ENCODE assay signal across 25 cellular contexts in the genomic region with DNA sequence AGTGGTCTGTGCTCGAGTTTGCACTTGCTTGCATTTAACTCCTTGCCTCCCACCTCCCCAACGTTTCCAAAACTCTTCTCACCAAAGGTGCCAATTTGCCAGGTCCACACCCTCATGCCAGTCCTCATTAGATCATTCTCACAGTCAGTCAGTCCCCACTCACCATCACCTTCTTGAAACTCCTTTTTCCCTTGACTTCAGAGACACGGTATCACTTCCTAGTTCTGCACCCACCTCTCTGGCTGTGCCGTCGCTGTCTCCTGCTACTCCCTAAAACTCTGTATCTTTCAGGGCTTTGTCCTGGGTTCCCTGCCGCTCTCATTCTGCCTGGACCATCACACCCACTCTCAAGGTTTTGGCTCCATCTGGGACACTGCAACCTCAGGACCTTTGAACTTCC. TPM values are rescaled to one million over a fixed set of nuclear protein-coding genes. Genes with fewer than 3 reads are reported as not detected.
A peak's percentile ranks its signal among the peaks of the same experiment; 100 is the strongest.
DNase-seq lines count a peak whose midpoint lies in the region; ATAC-seq and TF ChIP-seq lines count a peak whose summit lies in the region.
"Had no signal": no experiment of that assay in that cellular context is flagged by ENCODE, and none has a peak within 500 bp of the region (broad histone marks: within the 10 kb centered on the region; RNA-seq: fewer than 3 reads in every experiment).

No MANE protein-coding gene starts in this region.

- no peak overlapping the region for H3K27ac Mint-ChIP-seq in glutamatergic neuron (ENCODE audit: unreplicated experiment)
- H3K27ac Mint-ChIP-seq in stimulated activated memory B cell treated with anti-CD40 and anti-IgM and Interleukin-4, amounts not matched to agents 10 μg/mL and 1 μg/mL and 100 μg/mL, for 72 hours, result no peak overlapping the region

- 67% methylated on average over 6 of the region's 6 CpGs for WGBS in SK-N-SH (ENCODE audit: low lambda C conversion rate)

- H3K9me3 ChIP-seq in PC-3 (ENCODE audit: low read length) (no peaks in the 10 kb centered on the region), SK-N-SH (no peaks in the 10 kb centered on the region)
- H3K9me3 ChIP-seq: body of pancreas, esophagus muscularis mucosa, gastrocnemius medialis, HAP-1, lower lobe of right lung, SJSA1, spleen, transverse colon had no signal

- POLR2A ChIA-PET in PC-3 (lab: Charles Lee; ENCODE audit: unreplicated experiment), result no interaction called here
- POLR2A ChIA-PET in SK-N-SH (lab: Yijun Ruan, JAX), result no interaction called here

- H3K4me1 ChIP-seq in PC-3 (ENCODE audit: insufficient read depth, low read length) (peaks cover 9% of the 10 kb centered on the region), SK-N-SH (ENCODE audit: control insufficient read depth in 1 of 2, insufficient read depth in 2 of 2, low read depth in 1 of 2, low read length in 1 of 2) (peaks cover 0 to 10% of the 10 kb centered on the region in 2 experiments; a peak in 1 of 4 replicates)

- H3K4me1 Mint-ChIP-seq in glutamatergic neuron (ENCODE audit: low read depth, unreplicated experiment), result peaks cover 10% of the 10 kb centered on the region
- peaks cover 20% of the 10 kb centered on the region for H3K4me1 Mint-ChIP-seq in stimulated activated memory B cell treated with anti-CD40 and anti-IgM and Interleukin-4, amounts not matched to agents 10 μg/mL and 1 μg/mL and 100 μg/mL, for 72 hours

- no peak overlapping the region for H3K4me2 ChIP-seq in PC-3 (ENCODE audit: low read length)
- no peak overlapping the region for H3K4me2 ChIP-seq in SK-N-SH

- TF ChIP-seq RAD21 in SK-N-SH (IDR thresholded peaks at IDR 0.05; ENCODE audit: low read length), result no peak

- no peak for ATAC-seq in PC-3
- peak; percentile 72 for ATAC-seq in stimulated activated memory B cell treated with anti-CD40 and anti-IgM and Interleukin-4, amounts not matched to agents 10 μg/mL and 1 μg/mL and 100 μg/mL, for 72 hours
- ATAC-seq in HG02759 (IDR thresholded peaks at IDR 0.05; ENCODE audit: unreplicated experiment), result no peak
- ATAC-seq in HG03095 (IDR thresholded peaks at IDR 0.05; ENCODE audit: unreplicated experiment), result no peak
- ATAC-seq: gastrocnemius medialis had no signal

- H3K27me3 ChIP-seq in PC-3 (ENCODE audit: low read length) (no peaks in the 10 kb centered on the region), SK-N-SH (ENCODE audit: insufficient read depth) (no peaks in the 10 kb centered on the region)
- H3K27me3 ChIP-seq: body of pancreas had no signal

- no peaks in the 10 kb centered on the region for H3K9me2 ChIP-seq in PC-3 (replicated peaks; ENCODE audit: low read length)
- H3K9me2 ChIP-seq in SK-N-SH, result no peaks in the 10 kb centered on the region

- peaks cover 4% of the 10 kb centered on the region for H3K27me3 Mint-ChIP-seq in glutamatergic neuron (ENCODE audit: unreplicated experiment)
- H3K27me3 Mint-ChIP-seq in stimulated activated memory B cell treated with anti-CD40 and anti-IgM and Interleukin-4, amounts not matched to agents 10 μg/mL and 1 μg/mL and 100 μg/mL, for 72 hours, result peaks cover 55% of the 10 kb centered on the region

- H3K79me2 ChIP-seq in PC-3 (ENCODE audit: low read length) (no peaks in the 10 kb centered on the region), SK-N-SH (ENCODE audit: insufficient read depth) (no peaks in the 10 kb centered on the region)

- H3K4me3 ChIP-seq in PC-3 (ENCODE audit: low read length), result no peak overlapping the region
- H3K4me3 ChIP-seq in SK-N-SH (ENCODE audit: low read depth in 2 of 2, low read length in 1 of 2), result no peak overlapping the region
- H3K4me3 ChIP-seq: body of pancreas, esophagus muscularis mucosa, gastrocnemius medialis, HAP-1, lower lobe of right lung, PC-9, SJSA1, spleen, transverse colon had no signal

- DNase-seq in SIG-M5 treated with dmso at 0.1 percent for 504 hours (lab: John Stamatoyannopoulos, UW; ENCODE audit: unreplicated experiment) (peak; percentile 6), SIG-M5 (lab: John Stamatoyannopoulos, UW) (no peak), PC-3 (peak; percentile 1), glutamatergic neuron (no peak), SK-N-SH (no peak)
- DNase-seq: activated CD4-positive, alpha-beta T cell treated with anti-CD3 and anti-CD28 coated beads, Interleukin-2, amount 50 U/mL, for 1 hour; COR-L47; effector CD8-positive, alpha-beta T cell; gastrocnemius medialis; lower lobe of right lung; NCI-H1105; NCI-H2081; occipital lobe; stimulated activated CD4-positive, alpha-beta T cell treated with anti-CD3 and anti-CD28 coated beads, Interleukin-4, amount 100 ng/mL, for 1 hour; transverse colon had no signal

- no peak for TF ChIP-seq EP300 in SK-N-SH (IDR thresholded peaks at IDR 0.05; ENCODE audit: borderline replicate concordance in 1 of 2, low read depth in 1 of 2, low read length in 1 of 2)

- H3F3A ChIP-seq in PC-3 (ENCODE audit: low read length, unreplicated experiment), result no peaks in the 10 kb centered on the region
- H3F3A ChIP-seq in SK-N-SH (replicated peaks; ENCODE audit: insufficient read depth), result peaks cover 9% of the 10 kb centered on the region

- H3K27ac ChIP-seq in PC-3 (ENCODE audit: low read length) (no peak overlapping the region), SK-N-SH (ENCODE audit: low read depth in 2 of 2, low read length in 1 of 2) (no peak overlapping the region)
- H3K27ac ChIP-seq: body of pancreas, esophagus muscularis mucosa, gastrocnemius medialis, lower lobe of right lung, PC-9, SJSA1, spleen, transverse colon, VCaP had no signal

- intact Hi-C loops in PC-3 (cut with micrococcal nuclease), result no loop called here

- CTCF ChIA-PET in PC-3 (lab: Charles Lee) (no interaction called here), SK-N-SH (lab: Yijun Ruan, JAX) (interaction anchor here (1.0 to 1.4 kb wide), 4 partner anchors 34 to 111 kb away, joined by 3 to 7 read pairs (median 4); no protein-coding TSS in a partner anchor)

- H3K36me3 ChIP-seq in PC-3 (ENCODE audit: low read depth, low read length), result no peaks in the 10 kb centered on the region
- no peaks in the 10 kb centered on the region for H3K36me3 ChIP-seq in SK-N-SH (replicated peaks in 1 of 2; ENCODE audit: control insufficient read depth in 1 of 2, insufficient read depth in 2 of 2, low read length in 1 of 2)
- H3K36me3 ChIP-seq: esophagus muscularis mucosa, gastrocnemius medialis, HAP-1, lower lobe of right lung, SJSA1, spleen, transverse colon had no signal

- BruUV-seq in PC-3 (replicated peaks; lab: Mats Ljungman, UMichigan), result no TSS peak

- peak overlapping the region; percentile 54 for H2AFZ ChIP-seq in PC-3 (ENCODE audit: low read length)
- H2AFZ ChIP-seq in SK-N-SH (ENCODE audit: low read depth), result no peak overlapping the region
- H2AFZ ChIP-seq: PC-9 had no signal

- TF ChIP-seq CTCF in PC-3 (conservative IDR thresholded peaks at IDR 0.05; ENCODE audit: low read depth, low read length) (no peak), glutamatergic neuron (IDR thresholded peaks at IDR 0.05; ENCODE audit: partially characterized antibody, unreplicated experiment) (no peak), SK-N-SH (IDR thresholded peaks at IDR 0.05) (no peak)

- no peaks in the 10 kb centered on the region for H3K36me3 Mint-ChIP-seq in glutamatergic neuron (ENCODE audit: unreplicated experiment)
- H3K36me3 Mint-ChIP-seq in stimulated activated memory B cell treated with anti-CD40 and anti-IgM and Interleukin-4, amounts not matched to agents 10 μg/mL and 1 μg/mL and 100 μg/mL, for 72 hours, result no peaks in the 10 kb centered on the region

- peak overlapping the region; percentile 30 for H3K4me3 Mint-ChIP-seq in glutamatergic neuron (ENCODE audit: unreplicated experiment)
- no peak overlapping the region for H3K4me3 Mint-ChIP-seq in stimulated activated memory B cell treated with anti-CD40 and anti-IgM and Interleukin-4, amounts not matched to agents 10 μg/mL and 1 μg/mL and 100 μg/mL, for 72 hours

- H4K20me1 ChIP-seq in PC-3 (ENCODE audit: low read length), result no peaks in the 10 kb centered on the region
- H4K20me1 ChIP-seq in SK-N-SH (ENCODE audit: insufficient read depth), result no peaks in the 10 kb centered on the region

- H3K9ac ChIP-seq in PC-3 (ENCODE audit: low read length), result no peak overlapping the region
- H3K9ac ChIP-seq in SK-N-SH, result no peak overlapping the region

- peaks cover 9% of the 10 kb centered on the region for H3K9me3 Mint-ChIP-seq in glutamatergic neuron (ENCODE audit: unreplicated experiment)
- no peaks in the 10 kb centered on the region for H3K9me3 Mint-ChIP-seq in stimulated activated memory B cell treated with anti-CD40 and anti-IgM and Interleukin-4, amounts not matched to agents 10 μg/mL and 1 μg/mL and 100 μg/mL, for 72 hours

TF ChIP-seq in SK-N-SH, 30 proteins besides CTCF, POLR2A, EP300 and RAD21 (continues in another document):
- TF ChIP-seq, protein P1, sequence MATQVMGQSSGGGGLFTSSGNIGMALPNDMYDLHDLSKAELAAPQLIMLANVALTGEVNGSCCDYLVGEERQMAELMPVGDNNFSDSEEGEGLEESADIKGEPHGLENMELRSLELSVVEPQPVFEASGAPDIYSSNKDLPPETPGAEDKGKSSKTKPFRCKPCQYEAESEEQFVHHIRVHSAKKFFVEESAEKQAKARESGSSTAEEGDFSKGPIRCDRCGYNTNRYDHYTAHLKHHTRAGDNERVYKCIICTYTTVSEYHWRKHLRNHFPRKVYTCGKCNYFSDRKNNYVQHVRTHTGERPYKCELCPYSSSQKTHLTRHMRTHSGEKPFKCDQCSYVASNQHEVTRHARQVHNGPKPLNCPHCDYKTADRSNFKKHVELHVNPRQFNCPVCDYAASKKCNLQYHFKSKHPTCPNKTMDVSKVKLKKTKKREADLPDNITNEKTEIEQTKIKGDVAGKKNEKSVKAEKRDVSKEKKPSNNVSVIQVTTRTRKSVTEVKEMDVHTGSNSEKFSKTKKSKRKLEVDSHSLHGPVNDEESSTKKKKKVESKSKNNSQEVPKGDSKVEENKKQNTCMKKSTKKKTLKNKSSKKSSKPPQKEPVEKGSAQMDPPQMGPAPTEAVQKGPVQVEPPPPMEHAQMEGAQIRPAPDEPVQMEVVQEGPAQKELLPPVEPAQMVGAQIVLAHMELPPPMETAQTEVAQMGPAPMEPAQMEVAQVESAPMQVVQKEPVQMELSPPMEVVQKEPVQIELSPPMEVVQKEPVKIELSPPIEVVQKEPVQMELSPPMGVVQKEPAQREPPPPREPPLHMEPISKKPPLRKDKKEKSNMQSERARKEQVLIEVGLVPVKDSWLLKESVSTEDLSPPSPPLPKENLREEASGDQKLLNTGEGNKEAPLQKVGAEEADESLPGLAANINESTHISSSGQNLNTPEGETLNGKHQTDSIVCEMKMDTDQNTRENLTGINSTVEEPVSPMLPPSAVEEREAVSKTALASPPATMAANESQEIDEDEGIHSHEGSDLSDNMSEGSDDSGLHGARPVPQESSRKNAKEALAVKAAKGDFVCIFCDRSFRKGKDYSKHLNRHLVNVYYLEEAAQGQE (IDR thresholded peaks at IDR 0.05; ENCODE audit: low read depth, low read length), result no peak
- TF ChIP-seq FOXJ3 (CRISPR knock-in tag; IDR thresholded peaks at IDR 0.05), result no peak

RNA-seq across cellular contexts. Expression of gene OLFM2, which starts 19.6 kb away (rescaled TPM):
- total RNA-seq in PC-3 (2014; rRNA removed) (1.6 and 1.7 TPM in 2 replicates), glutamatergic neuron (ENCODE audit: unreplicated experiment) (19.5 TPM)
- 8.2 and 10.7 TPM in 2 replicates for polyA plus RNA-seq in SK-N-SH (2012; rRNA removed)
- polyA plus RNA-seq in SK-N-SH (2012; cell fraction: cytosol; rRNA removed), result 4.2 and 7.2 TPM in 2 replicates
- polyA plus RNA-seq in SK-N-SH (2012; cell fraction: nucleus; rRNA removed), result 3.0 and 4.0 TPM in 2 replicates

Comparison
In these comparisons a context has a peak if more than half of its experiments do, and no peak if none do; other contexts are left out.
1. DNase-seq: peak in SIG-M5 treated with dmso at 0.1 percent for 504 hours (single experiment) and PC-3 (single experiment); none in SIG-M5 (single experiment), glutamatergic neuron (single experiment) and SK-N-SH (single experiment).